Comparison of ENCODE assay signal across 1 cellular context in the genomic region with DNA sequence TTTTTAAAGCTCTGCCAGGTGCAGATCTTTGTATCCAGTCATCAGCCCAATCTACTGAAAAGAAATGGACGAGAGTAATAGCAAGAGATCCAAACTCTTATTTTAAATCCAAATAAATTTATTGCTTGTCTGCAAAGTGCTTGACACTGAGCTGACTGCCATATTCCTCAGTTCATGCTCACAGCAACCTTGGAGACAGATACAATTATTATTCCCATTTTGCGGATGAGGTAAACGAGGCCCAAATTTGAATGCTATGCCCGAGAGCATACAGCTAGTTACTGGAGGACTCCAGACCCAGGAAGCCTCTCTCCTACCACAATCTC.
TF ChIP-seq lines count a peak whose summit lies in the region.

No MANE protein-coding gene starts in this region.

TF ChIP-seq in GM12878, 131 proteins besides CTCF, POLR2A, EP300 and RAD21:
- TF ChIP-seq KDM1A (IDR thresholded peaks at IDR 0.05; ENCODE audit: borderline replicate concordance), result no peak
- no peak for TF ChIP-seq PAX8 (IDR thresholded peaks at IDR 0.05)
- TF ChIP-seq FOXK2 (IDR thresholded peaks at IDR 0.05), result no peak
- TF ChIP-seq HDAC2 (IDR thresholded peaks at IDR 0.05), result no peak
- TF ChIP-seq CBFB (IDR thresholded peaks at IDR 0.05; ENCODE audit: low read depth), result no peak
- TF ChIP-seq, protein P1, sequence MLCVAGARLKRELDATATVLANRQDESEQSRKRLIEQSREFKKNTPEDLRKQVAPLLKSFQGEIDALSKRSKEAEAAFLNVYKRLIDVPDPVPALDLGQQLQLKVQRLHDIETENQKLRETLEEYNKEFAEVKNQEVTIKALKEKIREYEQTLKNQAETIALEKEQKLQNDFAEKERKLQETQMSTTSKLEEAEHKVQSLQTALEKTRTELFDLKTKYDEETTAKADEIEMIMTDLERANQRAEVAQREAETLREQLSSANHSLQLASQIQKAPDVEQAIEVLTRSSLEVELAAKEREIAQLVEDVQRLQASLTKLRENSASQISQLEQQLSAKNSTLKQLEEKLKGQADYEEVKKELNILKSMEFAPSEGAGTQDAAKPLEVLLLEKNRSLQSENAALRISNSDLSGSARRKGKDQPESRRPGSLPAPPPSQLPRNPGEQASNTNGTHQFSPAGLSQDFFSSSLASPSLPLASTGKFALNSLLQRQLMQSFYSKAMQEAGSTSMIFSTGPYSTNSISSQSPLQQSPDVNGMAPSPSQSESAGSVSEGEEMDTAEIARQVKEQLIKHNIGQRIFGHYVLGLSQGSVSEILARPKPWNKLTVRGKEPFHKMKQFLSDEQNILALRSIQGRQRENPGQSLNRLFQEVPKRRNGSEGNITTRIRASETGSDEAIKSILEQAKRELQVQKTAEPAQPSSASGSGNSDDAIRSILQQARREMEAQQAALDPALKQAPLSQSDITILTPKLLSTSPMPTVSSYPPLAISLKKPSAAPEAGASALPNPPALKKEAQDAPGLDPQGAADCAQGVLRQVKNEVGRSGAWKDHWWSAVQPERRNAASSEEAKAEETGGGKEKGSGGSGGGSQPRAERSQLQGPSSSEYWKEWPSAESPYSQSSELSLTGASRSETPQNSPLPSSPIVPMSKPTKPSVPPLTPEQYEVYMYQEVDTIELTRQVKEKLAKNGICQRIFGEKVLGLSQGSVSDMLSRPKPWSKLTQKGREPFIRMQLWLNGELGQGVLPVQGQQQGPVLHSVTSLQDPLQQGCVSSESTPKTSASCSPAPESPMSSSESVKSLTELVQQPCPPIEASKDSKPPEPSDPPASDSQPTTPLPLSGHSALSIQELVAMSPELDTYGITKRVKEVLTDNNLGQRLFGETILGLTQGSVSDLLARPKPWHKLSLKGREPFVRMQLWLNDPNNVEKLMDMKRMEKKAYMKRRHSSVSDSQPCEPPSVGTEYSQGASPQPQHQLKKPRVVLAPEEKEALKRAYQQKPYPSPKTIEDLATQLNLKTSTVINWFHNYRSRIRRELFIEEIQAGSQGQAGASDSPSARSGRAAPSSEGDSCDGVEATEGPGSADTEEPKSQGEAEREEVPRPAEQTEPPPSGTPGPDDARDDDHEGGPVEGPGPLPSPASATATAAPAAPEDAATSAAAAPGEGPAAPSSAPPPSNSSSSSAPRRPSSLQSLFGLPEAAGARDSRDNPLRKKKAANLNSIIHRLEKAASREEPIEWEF (IDR thresholded peaks at IDR 0.05; ENCODE audit: insufficient replicate concordance, low read depth, low read length), result no peak
- TF ChIP-seq KAT2A (conservative IDR thresholded peaks at IDR 0.05; ENCODE audit: control insufficient read depth, low read depth, low read length), result no peak
- TF ChIP-seq, protein P2, sequence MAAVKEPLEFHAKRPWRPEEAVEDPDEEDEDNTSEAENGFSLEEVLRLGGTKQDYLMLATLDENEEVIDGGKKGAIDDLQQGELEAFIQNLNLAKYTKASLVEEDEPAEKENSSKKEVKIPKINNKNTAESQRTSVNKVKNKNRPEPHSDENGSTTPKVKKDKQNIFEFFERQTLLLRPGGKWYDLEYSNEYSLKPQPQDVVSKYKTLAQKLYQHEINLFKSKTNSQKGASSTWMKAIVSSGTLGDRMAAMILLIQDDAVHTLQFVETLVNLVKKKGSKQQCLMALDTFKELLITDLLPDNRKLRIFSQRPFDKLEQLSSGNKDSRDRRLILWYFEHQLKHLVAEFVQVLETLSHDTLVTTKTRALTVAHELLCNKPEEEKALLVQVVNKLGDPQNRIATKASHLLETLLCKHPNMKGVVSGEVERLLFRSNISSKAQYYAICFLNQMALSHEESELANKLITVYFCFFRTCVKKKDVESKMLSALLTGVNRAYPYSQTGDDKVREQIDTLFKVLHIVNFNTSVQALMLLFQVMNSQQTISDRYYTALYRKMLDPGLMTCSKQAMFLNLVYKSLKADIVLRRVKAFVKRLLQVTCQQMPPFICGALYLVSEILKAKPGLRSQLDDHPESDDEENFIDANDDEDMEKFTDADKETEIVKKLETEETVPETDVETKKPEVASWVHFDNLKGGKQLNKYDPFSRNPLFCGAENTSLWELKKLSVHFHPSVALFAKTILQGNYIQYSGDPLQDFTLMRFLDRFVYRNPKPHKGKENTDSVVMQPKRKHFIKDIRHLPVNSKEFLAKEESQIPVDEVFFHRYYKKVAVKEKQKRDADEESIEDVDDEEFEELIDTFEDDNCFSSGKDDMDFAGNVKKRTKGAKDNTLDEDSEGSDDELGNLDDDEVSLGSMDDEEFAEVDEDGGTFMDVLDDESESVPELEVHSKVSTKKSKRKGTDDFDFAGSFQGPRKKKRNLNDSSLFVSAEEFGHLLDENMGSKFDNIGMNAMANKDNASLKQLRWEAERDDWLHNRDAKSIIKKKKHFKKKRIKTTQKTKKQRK (IDR thresholded peaks at IDR 0.05; ENCODE audit: low read depth, low read length), result no peak
- TF ChIP-seq WRNIP1 (IDR thresholded peaks at IDR 0.05; ENCODE audit: borderline replicate concordance, low read depth, low read length), result no peak
- no peak for TF ChIP-seq TCF3 (IDR thresholded peaks at IDR 0.05; ENCODE audit: borderline replicate concordance, insufficient read depth, low read depth, low read length)
- TF ChIP-seq CREB1 (IDR thresholded peaks at IDR 0.05; ENCODE audit: low read depth), result no peak
- TF ChIP-seq ZNF207 (IDR thresholded peaks at IDR 0.05; ENCODE audit: borderline replicate concordance), result no peak
- TF ChIP-seq, protein P3, sequence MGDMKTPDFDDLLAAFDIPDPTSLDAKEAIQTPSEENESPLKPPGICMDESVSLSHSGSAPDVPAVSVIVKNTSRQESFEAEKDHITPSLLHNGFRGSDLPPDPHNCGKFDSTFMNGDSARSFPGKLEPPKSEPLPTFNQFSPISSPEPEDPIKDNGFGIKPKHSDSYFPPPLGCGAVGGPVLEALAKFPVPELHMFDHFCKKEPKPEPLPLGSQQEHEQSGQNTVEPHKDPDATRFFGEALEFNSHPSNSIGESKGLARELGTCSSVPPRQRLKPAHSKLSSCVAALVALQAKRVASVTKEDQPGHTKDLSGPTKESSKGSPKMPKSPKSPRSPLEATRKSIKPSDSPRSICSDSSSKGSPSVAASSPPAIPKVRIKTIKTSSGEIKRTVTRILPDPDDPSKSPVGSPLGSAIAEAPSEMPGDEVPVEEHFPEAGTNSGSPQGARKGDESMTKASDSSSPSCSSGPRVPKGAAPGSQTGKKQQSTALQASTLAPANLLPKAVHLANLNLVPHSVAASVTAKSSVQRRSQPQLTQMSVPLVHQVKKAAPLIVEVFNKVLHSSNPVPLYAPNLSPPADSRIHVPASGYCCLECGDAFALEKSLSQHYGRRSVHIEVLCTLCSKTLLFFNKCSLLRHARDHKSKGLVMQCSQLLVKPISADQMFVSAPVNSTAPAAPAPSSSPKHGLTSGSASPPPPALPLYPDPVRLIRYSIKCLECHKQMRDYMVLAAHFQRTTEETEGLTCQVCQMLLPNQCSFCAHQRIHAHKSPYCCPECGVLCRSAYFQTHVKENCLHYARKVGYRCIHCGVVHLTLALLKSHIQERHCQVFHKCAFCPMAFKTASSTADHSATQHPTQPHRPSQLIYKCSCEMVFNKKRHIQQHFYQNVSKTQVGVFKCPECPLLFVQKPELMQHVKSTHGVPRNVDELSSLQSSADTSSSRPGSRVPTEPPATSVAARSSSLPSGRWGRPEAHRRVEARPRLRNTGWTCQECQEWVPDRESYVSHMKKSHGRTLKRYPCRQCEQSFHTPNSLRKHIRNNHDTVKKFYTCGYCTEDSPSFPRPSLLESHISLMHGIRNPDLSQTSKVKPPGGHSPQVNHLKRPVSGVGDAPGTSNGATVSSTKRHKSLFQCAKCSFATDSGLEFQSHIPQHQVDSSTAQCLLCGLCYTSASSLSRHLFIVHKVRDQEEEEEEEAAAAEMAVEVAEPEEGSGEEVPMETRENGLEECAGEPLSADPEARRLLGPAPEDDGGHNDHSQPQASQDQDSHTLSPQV (IDR thresholded peaks at IDR 0.05), result no peak
- no peak for TF ChIP-seq RCOR1 (conservative IDR thresholded peaks at IDR 0.05; ENCODE audit: low read depth, low read length)
- TF ChIP-seq JUNB (IDR thresholded peaks at IDR 0.05), result no peak
- no peak for TF ChIP-seq HDGF (IDR thresholded peaks at IDR 0.05)
- TF ChIP-seq ZZZ3 (IDR thresholded peaks at IDR 0.05; ENCODE audit: control insufficient read depth, insufficient read length, low read depth), result no peak
- TF ChIP-seq GABPA (IDR thresholded peaks at IDR 0.05; ENCODE audit: low read depth), result no peak
